ENCODE assay signal across 19 cellular contexts in genomic region chr17:27585153-27585681, GRCh38. TPM values are rescaled to one million over a fixed set of nuclear protein-coding genes. Genes with fewer than 3 reads are reported as not detected.
DNase-seq lines count a peak whose midpoint lies in the region; ATAC-seq, FAIRE-seq and TF ChIP-seq lines count a peak whose summit lies in the region.
"Had no signal": no experiment of that assay in that cellular context is flagged by ENCODE, and none has a peak within 500 bp of the region (broad histone marks: within the 10 kb centered on the region; RNA-seq: fewer than 3 reads in every experiment).

No MANE protein-coding gene starts in this region.

- BruUV-seq in HepG2 (replicated peaks; lab: Mats Ljungman, UMichigan) = no TSS peak

- peaks cover 4% of the 10 kb centered on the region; the same call in 1 of the 2 replicates for H3K4me1 ChIP-seq in HepG2 (ENCODE audit: insufficient read depth, low read length)
- H3K4me1 ChIP-seq in right lobe of liver = no peaks in the 10 kb centered on the region
- H3K4me1 ChIP-seq in OCI-LY3 (ENCODE audit: low read length) = peaks cover 8% of the 10 kb centered on the region
- no peaks in the 10 kb centered on the region for H3K4me1 ChIP-seq in colonic mucosa
- H3K4me1 ChIP-seq in Karpas-422 (ENCODE audit: low read length) = no peaks in the 10 kb centered on the region
- H3K4me1 ChIP-seq: tibial artery had no signal

- WGBS in HepG2 (ENCODE audit: low lambda C conversion rate) = 94% methylated on average over 9 of the region's 9 CpGs
- WGBS in right lobe of liver (ENCODE audit: insufficient coverage, low coverage, low lambda C conversion rate, missing lambda C conversion rate) = 76% methylated on average over 8 of the region's 9 CpGs

- no peak for TF ChIP-seq CTCF in HepG2 (CRISPR knock-in tag; IDR thresholded peaks at IDR 0.05)
- no peak for TF ChIP-seq CTCF in right lobe of liver (IDR thresholded peaks at IDR 0.05)
- TF ChIP-seq CTCF in OCI-LY3 (IDR thresholded peaks at IDR 0.05; ENCODE audit: low read depth, low read length) = no peak
- TF ChIP-seq CTCF in colonic mucosa (IDR thresholded peaks at IDR 0.05) = no peak

- H2AFZ ChIP-seq in HepG2 (ENCODE audit: low read length) (no peak overlapping the region), OCI-LY3 (ENCODE audit: low read depth, low read length) (no peak overlapping the region), Karpas-422 (ENCODE audit: low read length) (no peak overlapping the region)

- H3K9me2 ChIP-seq in Karpas-422 (replicated peaks; ENCODE audit: insufficient read depth, low read length) = no peaks in the 10 kb centered on the region

- in situ Hi-C loops in HepG2 (cut with HindIII; ENCODE audit: extremely low pct_ligation_motif_present, low pct_unique_long_range_greater_than_20kb) = no loop called here

- H3K9me3 ChIP-seq in HepG2 (ENCODE audit: low read length) = no peaks in the 10 kb centered on the region
- no peaks in the 10 kb centered on the region for H3K9me3 ChIP-seq in right lobe of liver
- H3K9me3 ChIP-seq in OCI-LY3 (ENCODE audit: insufficient read depth, low read length) = no peaks in the 10 kb centered on the region
- H3K9me3 ChIP-seq in colonic mucosa = no peaks in the 10 kb centered on the region
- no peaks in the 10 kb centered on the region for H3K9me3 ChIP-seq in Karpas-422 (ENCODE audit: low read length)
- H3K9me3 ChIP-seq: mucosa of descending colon, tibial artery had no signal

- H3K4me3 ChIP-seq in HepG2 (replicated peaks in 1 of 3; ENCODE audit: insufficient read depth in 1 of 3, low read depth in 2 of 3, low read length in 3 of 3) (no peak overlapping the region), right lobe of liver (no peak overlapping the region), OCI-LY3 (ENCODE audit: low read length) (no peak overlapping the region), colonic mucosa (no peak overlapping the region), Karpas-422 (ENCODE audit: low read length) (no peak overlapping the region)
- H3K4me3 ChIP-seq: dorsolateral prefrontal cortex, mucosa of descending colon, tibial artery had no signal

- H4K20me1 ChIP-seq in HepG2 (ENCODE audit: insufficient read depth, low read length) = no peaks in the 10 kb centered on the region
- no peaks in the 10 kb centered on the region; the same call in 1 of the 2 replicates for H4K20me1 ChIP-seq in OCI-LY3 (ENCODE audit: insufficient read depth, low read length)
- H4K20me1 ChIP-seq in Karpas-422 (ENCODE audit: insufficient read depth, low read depth, low read length) = no peaks in the 10 kb centered on the region

- TF ChIP-seq RAD21 in HepG2 (CRISPR knock-in tag; IDR thresholded peaks at IDR 0.05) = no peak

- intact Hi-C loops in HepG2 (cut with micrococcal nuclease; ENCODE audit: unreplicated experiment) (no loop called here), right lobe of liver (cut with DNase I) (no loop called here), colonic mucosa (cut with DNase I) (no loop called here)

- H3K79me2 ChIP-seq in HepG2 (ENCODE audit: insufficient read depth, low read length) (no peaks in the 10 kb centered on the region), OCI-LY3 (ENCODE audit: low read length) (no peaks in the 10 kb centered on the region), Karpas-422 (ENCODE audit: low read length) (no peaks in the 10 kb centered on the region)

- H3K27ac Mint-ChIP-seq in memory B cell = peak overlapping the region; percentile 74
- H3K27ac Mint-ChIP-seq: activated naive CD8-positive, alpha-beta T cell treated with anti-CD3 and anti-CD28 coated beads for 36 hours had no signal

- TF ChIP-seq POLR2A in HepG2 (IDR thresholded peaks at IDR 0.05; ENCODE audit: insufficient read depth in 1 of 2, low read depth in 2 of 2, low read length in 2 of 2) = no peak
- TF ChIP-seq POLR2A in right lobe of liver (IDR thresholded peaks at IDR 0.05) = no peak

- no peak for TF ChIP-seq EP300 in HepG2 (IDR thresholded peaks at IDR 0.05; ENCODE audit: low read depth in 2 of 2, low read length in 2 of 2)
- no peak for TF ChIP-seq EP300 in HepG2 (CRISPR knock-in tag; IDR thresholded peaks at IDR 0.05; ENCODE audit: borderline replicate concordance)

- DNase-seq in HepG2 (ENCODE audit: low spot score) (no peak), right lobe of liver (no peak), memory B cell (ENCODE audit: low spot score in 2 of 2) (no peak), colonic mucosa (no peak), Karpas-422 (no peak), NAMALWA (ENCODE audit: low spot score) (no peak)
- DNase-seq: activated CD4-positive, alpha-beta T cell treated with anti-CD3 and anti-CD28 coated beads, Interleukin-2, amount 50 U/mL, for 48 hours; activated naive CD8-positive, alpha-beta T cell treated with anti-CD3 and anti-CD28 coated beads for 36 hours; activated T-cell treated with anti-CD3 and anti-CD28 coated beads, Interleukin-2, amount 50 U/mL, for 4 hours; DMS79; dorsolateral prefrontal cortex; mucosa of descending colon; NCI-H1436 treated with DMSO at 0.1 percent for 48 hours; NCI-H345; stimulated activated naive CD4-positive, alpha-beta T cell treated with Interleukin-2 at 50 U/mL for 16 hours; tibial artery had no signal

- H3K36me3 Mint-ChIP-seq in memory B cell = peaks cover 10% of the 10 kb centered on the region

- H3K9ac ChIP-seq in HepG2 (ENCODE audit: insufficient read depth, low read depth, low read length) (no peak overlapping the region), OCI-LY3 (ENCODE audit: low read length) (no peak overlapping the region), colonic mucosa (ENCODE audit: low read depth in 2 of 2, low read length in 2 of 2) (no peak overlapping the region), Karpas-422 (ENCODE audit: low read length) (no peak overlapping the region)

- H3K36me3 ChIP-seq in HepG2 (replicated peaks in 1 of 2; ENCODE audit: control insufficient read depth in 1 of 2, insufficient read depth in 2 of 2, low read length in 2 of 2) (peaks cover 12 to 48% of the 10 kb centered on the region in 2 experiments), right lobe of liver (no peaks in the 10 kb centered on the region), OCI-LY3 (replicated peaks; ENCODE audit: low read depth, low read length) (no peaks in the 10 kb centered on the region), colonic mucosa (no peaks in the 10 kb centered on the region), Karpas-422 (ENCODE audit: insufficient read depth, low read length) (no peaks in the 10 kb centered on the region)

- no peaks in the 10 kb centered on the region for H3K9me3 Mint-ChIP-seq in memory B cell
- H3K9me3 Mint-ChIP-seq: activated naive CD8-positive, alpha-beta T cell treated with anti-CD3 and anti-CD28 coated beads for 36 hours; activated T-cell treated with anti-CD3 and anti-CD28 coated beads, Interleukin-2, amount 50 U/mL, for 4 hours had no signal

- CTCF ChIA-PET in HepG2 (lab: Yijun Ruan, JAX; ENCODE audit: low intra/inter-chr PET ratio, low total read pairs) = no interaction called here

- H3K4me1 Mint-ChIP-seq in memory B cell = peaks cover 11% of the 10 kb centered on the region

- H3K27me3 Mint-ChIP-seq in memory B cell = no peaks in the 10 kb centered on the region
- H3K27me3 Mint-ChIP-seq: activated naive CD8-positive, alpha-beta T cell treated with anti-CD3 and anti-CD28 coated beads for 36 hours had no signal

- ATAC-seq in HepG2 (no peak), right lobe of liver (no peak), memory B cell (ENCODE audit: low read depth) (peak; percentile 87), HG03378 (IDR thresholded peaks at IDR 0.05; ENCODE audit: unreplicated experiment) (no peak)
- ATAC-seq: activated T-cell treated with anti-CD3 and anti-CD28 coated beads, Interleukin-2, amount 50 U/mL, for 4 hours; mucosa of descending colon had no signal

- POLR2A ChIA-PET in HepG2 (lab: Yijun Ruan, JAX) = interaction anchor here (0.9 kb wide), 1 partner anchor 25 kb away, joined by 3 read pairs; no protein-coding TSS in a partner anchor

- H3K27ac ChIP-seq in HepG2 (ENCODE audit: extremely low read length, insufficient read depth, low read length) (no peak overlapping the region), right lobe of liver (no peak overlapping the region), OCI-LY3 (ENCODE audit: low read length) (no peak overlapping the region), colonic mucosa (no peak overlapping the region), Karpas-422 (ENCODE audit: low read length) (no peak overlapping the region)
- H3K27ac ChIP-seq: tibial artery had no signal

- FAIRE-seq in HepG2 (lab: Jason Lieb, UNC) = no peak
- FAIRE-seq: frontal cortex had no signal

- no peaks in the 10 kb centered on the region for H3K27me3 ChIP-seq in HepG2 (ENCODE audit: control insufficient read depth in 1 of 2, insufficient read depth in 2 of 2, low read length in 2 of 2)
- H3K27me3 ChIP-seq in right lobe of liver = no peaks in the 10 kb centered on the region
- peaks cover 9% of the 10 kb centered on the region; the same call in 1 of the 2 replicates for H3K27me3 ChIP-seq in OCI-LY3 (ENCODE audit: low read depth, low read length)
- no peaks in the 10 kb centered on the region for H3K27me3 ChIP-seq in colonic mucosa
- H3K27me3 ChIP-seq in Karpas-422 (ENCODE audit: low read length) = no peaks in the 10 kb centered on the region
- H3K27me3 ChIP-seq: dorsolateral prefrontal cortex, tibial artery had no signal

- no peak overlapping the region for H3K4me3 Mint-ChIP-seq in memory B cell
- H3K4me3 Mint-ChIP-seq: activated naive CD8-positive, alpha-beta T cell treated with anti-CD3 and anti-CD28 coated beads for 36 hours; activated T-cell treated with anti-CD3 and anti-CD28 coated beads, Interleukin-2, amount 50 U/mL, for 4 hours had no signal

- H3K4me2 ChIP-seq in HepG2 (ENCODE audit: low read depth, low read length) (no peak overlapping the region), OCI-LY3 (ENCODE audit: low read length) (peak overlapping the region; percentile 50), Karpas-422 (ENCODE audit: low read depth, low read length, poor library complexity, severe bottlenecking) (no peak overlapping the region)

RNA-seq across cellular contexts. Expression of gene LGALS9, which starts 45.8 kb away (rescaled TPM):
- total RNA-seq in HepG2 (2016; rRNA removed; fragmentation: Illumina TruSeq; extraction: Trizol) (0.40 and 0.56 TPM in 2 replicates), right lobe of liver (10 to 100 TPM in 4 of 6 experiments, 1 to 10 TPM in 2; 9.1 to 37.9 (median 12.4) TPM), colonic mucosa (100 to 1,000 TPM; 370 to 444 TPM)
- not detected in 2 replicates for total RNA-seq in HepG2 (2016; cell fraction: cytosol; rRNA removed; fragmentation: Illumina TruSeq; extraction: Trizol; ENCODE audit: low read depth)
- 0.26 TPM in 1 of 2 replicates, not detected in the other for total RNA-seq in HepG2 (2016; cell fraction: insoluble cytoplasmic fraction; rRNA removed; fragmentation: Illumina TruSeq; extraction: Trizol)
- total RNA-seq in HepG2 (2016; cell fraction: membrane; rRNA removed; fragmentation: Illumina TruSeq; extraction: Trizol) = 0.48 TPM in 1 of 2 replicates, not detected in the other
- total RNA-seq in HepG2 (2016; cell fraction: nucleus; rRNA removed; fragmentation: Illumina TruSeq; extraction: Trizol) = 0.41 and 0.59 TPM in 2 replicates
- polyA plus RNA-seq in HepG2 (2011; rRNA removed) = 1.4 and 1.6 TPM in 2 replicates
- 0.46 and 0.60 TPM in 2 replicates for polyA plus RNA-seq in HepG2 (2011; cell fraction: cytosol; rRNA removed)
- polyA plus RNA-seq in HepG2 (2011; cell fraction: nucleus; rRNA removed) = 3.3 and 4.3 TPM in 2 replicates
- 2.2 and 2.8 TPM in 2 replicates for polyA plus RNA-seq in HepG2 (2012)
- 0.15 and 0.23 TPM in 2 replicates for polyA plus RNA-seq in HepG2 (2016; cell fraction: cytosol; fragmentation: Illumina TruSeq; extraction: Trizol; ENCODE audit: low read depth)
- 0.28 and 0.61 TPM in 2 replicates for polyA plus RNA-seq in HepG2 (2016; cell fraction: insoluble cytoplasmic fraction; fragmentation: Illumina TruSeq; extraction: Trizol; ENCODE audit: low read depth)
- polyA plus RNA-seq in HepG2 (2016; cell fraction: membrane; fragmentation: Illumina TruSeq; extraction: Trizol; ENCODE audit: low read depth) = 0.21 and 0.37 TPM in 2 replicates
- polyA plus RNA-seq in HepG2 (2016; cell fraction: nucleus; fragmentation: Illumina TruSeq; extraction: Trizol; ENCODE audit: insufficient read depth, low read depth) = 1.3 and 2.3 TPM in 2 replicates
- 1.6 and 2.5 TPM in 2 replicates for polyA minus RNA-seq in HepG2 (2011; rRNA and poly(A)+ RNA removed; ENCODE audit: low replicate concordance)
- polyA minus RNA-seq in HepG2 (2011; cell fraction: cytosol; rRNA and poly(A)+ RNA removed) = 0.62 TPM in 1 of 2 replicates, not detected in the other
- 3.3 and 3.4 TPM in 2 replicates for polyA minus RNA-seq in HepG2 (2011; cell fraction: nucleus; rRNA and poly(A)+ RNA removed)
- 3.6 and 5.4 TPM in 2 replicates for total RNA-seq in Karpas-422 (2014; rRNA removed; shearing (Covaris generic); ENCODE audit: low replicate concordance)

Comparison
In these comparisons a context has a peak if more than half of its experiments do, and no peak if none do; other contexts are left out.
1. RNA of gene LGALS9, which starts 45.8 kb away (total RNA-seq): 370 to 444 TPM in colonic mucosa; 9.1 to 37.9 TPM in right lobe of liver, 3.6 to 5.4 TPM in Karpas-422 and 0.26 to 0.59 TPM in HepG2; every median in the first group is over 4 times any median in the second.